8 cellular contexts compared by ENCODE assay signal in genomic region chrX:71859637-71860036, GRCh38. TPM values are rescaled to one million over a fixed set of nuclear protein-coding genes. Genes with fewer than 3 reads are reported as not detected.
DNase-seq lines count a peak whose midpoint lies in the region; ATAC-seq and TF ChIP-seq lines count a peak whose summit lies in the region.

No MANE protein-coding gene starts in this region.

- H3K4me1 ChIP-seq in smooth muscle cell (ENCODE audit: low read depth): no peaks in the 10 kb centered on the region

- WGBS in smooth muscle cell (ENCODE audit: low lambda C conversion rate): 20% methylated on average over 3 of the region's 3 CpGs

- no peaks in the 10 kb centered on the region for H3F3A ChIP-seq in smooth muscle cell (ENCODE audit: low read depth)

- peaks cover 2% of the 10 kb centered on the region for H3K4me1 Mint-ChIP-seq in activated T-cell treated with anti-CD3 and anti-CD28 coated beads, Interleukin-2, amount 50 U/mL, for 4 hours (ENCODE audit: low read depth)

- TF ChIP-seq CTCF in WERI-Rb-1 (IDR thresholded peaks at IDR 0.05; ENCODE audit: low read depth, low read length): peak; percentile 54
- peak; percentile 55 for TF ChIP-seq CTCF in fibroblast of villous mesenchyme (IDR thresholded peaks at IDR 0.05; ENCODE audit: insufficient read depth, low read depth, low read length)
- TF ChIP-seq CTCF in smooth muscle cell (IDR thresholded peaks at IDR 0.05; ENCODE audit: borderline replicate concordance, insufficient read depth, poor library complexity, severe bottlenecking): peak; percentile 46

- no peaks in the 10 kb centered on the region for H3K9me3 Mint-ChIP-seq in activated T-cell treated with anti-CD3 and anti-CD28 coated beads, Interleukin-2, amount 50 U/mL, for 4 hours

- H3K36me3 ChIP-seq in WERI-Rb-1: no peaks in the 10 kb centered on the region
- no peaks in the 10 kb centered on the region for H3K36me3 ChIP-seq in smooth muscle cell (ENCODE audit: low read depth)

- no peak overlapping the region for H2AFZ ChIP-seq in smooth muscle cell (ENCODE audit: low read depth)

- DNase-seq in activated T-cell treated with anti-CD3 and anti-CD28 coated beads for 24 hours (ENCODE audit: low read depth) (peak; percentile 16), M059J (ENCODE audit: low read depth) (peak; percentile 47), WERI-Rb-1 (peak; percentile 44), fibroblast of villous mesenchyme (ENCODE audit: low read depth) (peak; percentile 33), smooth muscle cell (lab: John Stamatoyannopoulos, UW; ENCODE audit: unreplicated experiment) (no peak), NCI-H1436 treated with DMSO at 0.1 percent for 48 hours (lab: John Stamatoyannopoulos, UW) (no peak)
- no peak for DNase-seq in activated T-cell treated with anti-CD3 and anti-CD28 coated beads, Interleukin-2, amount 50 U/mL, for 4 hours

- no peak overlapping the region for H3K9ac ChIP-seq in smooth muscle cell (ENCODE audit: low read depth)

- no peaks in the 10 kb centered on the region for H4K20me1 ChIP-seq in smooth muscle cell (ENCODE audit: low read depth)

- ATAC-seq in activated T-cell treated with anti-CD3 and anti-CD28 coated beads, Interleukin-2, amount 50 U/mL, for 4 hours: no peak
- no peak for ATAC-seq in GM21526 (IDR thresholded peaks at IDR 0.05; ENCODE audit: low FRiP score, unreplicated experiment)

- H3K4me3 ChIP-seq in WERI-Rb-1 (ENCODE audit: low read depth, low read length): no peak overlapping the region
- no peak overlapping the region for H3K4me3 ChIP-seq in fibroblast of villous mesenchyme (ENCODE audit: low read depth, low read length)
- H3K4me3 ChIP-seq in smooth muscle cell: no peak overlapping the region

- H3K36me3 Mint-ChIP-seq in activated T-cell treated with anti-CD3 and anti-CD28 coated beads, Interleukin-2, amount 50 U/mL, for 4 hours (ENCODE audit: insufficient read depth): no peaks in the 10 kb centered on the region

- no peak overlapping the region for H3K4me2 ChIP-seq in smooth muscle cell

- H3K27ac ChIP-seq in WERI-Rb-1 (no peak overlapping the region), smooth muscle cell (ENCODE audit: low read depth) (no peak overlapping the region)

- peaks cover 14% of the 10 kb centered on the region for H3K27me3 ChIP-seq in WERI-Rb-1 (ENCODE audit: insufficient read depth, low read depth, severe bottlenecking)
- no peaks in the 10 kb centered on the region for H3K27me3 ChIP-seq in smooth muscle cell (ENCODE audit: low read depth)

- H3K9me3 ChIP-seq in WERI-Rb-1 (ENCODE audit: severe bottlenecking) (no peaks in the 10 kb centered on the region), smooth muscle cell (replicated peaks; ENCODE audit: low read depth) (no peaks in the 10 kb centered on the region)

- H3K79me2 ChIP-seq in smooth muscle cell (ENCODE audit: low read depth): no peaks in the 10 kb centered on the region

- no peaks in the 10 kb centered on the region for H3K27me3 Mint-ChIP-seq in activated T-cell treated with anti-CD3 and anti-CD28 coated beads, Interleukin-2, amount 50 U/mL, for 4 hours (ENCODE audit: low read depth)

- no peak overlapping the region for H3K4me3 Mint-ChIP-seq in activated T-cell treated with anti-CD3 and anti-CD28 coated beads, Interleukin-2, amount 50 U/mL, for 4 hours

RNA-seq across cellular contexts. Expression of gene NHSL2, which starts 51.0 kb away (rescaled TPM):
- total RNA-seq in activated T-cell treated with anti-CD3 and anti-CD28 coated beads, Interleukin-2, amount 50 U/mL, for 4 hours: under 1 TPM; 0.30 to 0.65 (median 0.32) TPM
- 0.05 and 0.20 TPM in 2 replicates for total RNA-seq in M059J (2014; rRNA removed; shearing (Covaris generic))
- total RNA-seq in fibroblast of villous mesenchyme (9.7 and 9.9 TPM in 2 replicates), smooth muscle cell (2.0 and 3.3 TPM in 2 replicates)
- 2.3 and 2.9 TPM in 2 replicates for polyA plus RNA-seq in smooth muscle cell

Comparison
In these comparisons a context has a peak if more than half of its experiments do, and no peak if none do; other contexts are left out.
1. DNase-seq: peak in activated T-cell treated with anti-CD3 and anti-CD28 coated beads for 24 hours (single experiment), M059J (single experiment), WERI-Rb-1 (single experiment) and fibroblast of villous mesenchyme (single experiment); none in activated T-cell treated with anti-CD3 and anti-CD28 coated beads, Interleukin-2, amount 50 U/mL, for 4 hours (single experiment), smooth muscle cell (single experiment) and NCI-H1436 treated with DMSO at 0.1 percent for 48 hours (single experiment).
2. Peak in every context shown above with its lines, with median percentiles within 50 percentile points of each other: CTCF ChIP-seq.